Comparison of ENCODE assay signal across 13 cellular contexts in genomic region chr11:92227954-92228935, GRCh38. TPM values are rescaled to one million over a fixed set of nuclear protein-coding genes. Genes with fewer than 3 reads are reported as not detected.
A peak's percentile ranks its signal among the peaks of the same experiment; 100 is the strongest.
DNase-seq lines count a peak whose midpoint lies in the region; ATAC-seq and TF ChIP-seq lines count a peak whose summit lies in the region.
"Had no signal": no experiment of that assay in that cellular context is flagged by ENCODE, and none has a peak within 500 bp of the region (broad histone marks: within the 10 kb centered on the region; RNA-seq: fewer than 3 reads in every experiment).

No MANE protein-coding gene starts in this region.

- no peaks in the 10 kb centered on the region for H3K4me1 Mint-ChIP-seq in activated CD8-positive, alpha-beta T cell treated with anti-CD3 and anti-CD28 coated beads, Interleukin-2, amount 10 ng/mL, durations not matched to agents 7 days and 5 days (ENCODE audit: low read depth)

- POLR2A ChIA-PET in activated CD8-positive, alpha-beta T cell treated with anti-CD3 and anti-CD28 coated beads, Interleukin-2, amount 10 ng/mL, durations not matched to agents 7 days and 5 days (lab: Charles Lee) = no interaction called here

- peaks cover 42% of the 10 kb centered on the region for H3K27me3 Mint-ChIP-seq in activated CD8-positive, alpha-beta T cell treated with anti-CD3 and anti-CD28 coated beads, Interleukin-2, amount 10 ng/mL, durations not matched to agents 7 days and 5 days (ENCODE audit: low read depth)

- no peaks in the 10 kb centered on the region for H3K36me3 ChIP-seq in heart right ventricle
- H3K36me3 ChIP-seq: tibial nerve had no signal

- no peaks in the 10 kb centered on the region for H3K9me3 ChIP-seq in right cardiac atrium (ENCODE audit: control insufficient read depth, low read length)
- no peaks in the 10 kb centered on the region for H3K9me3 ChIP-seq in heart right ventricle
- H3K9me3 ChIP-seq: tibial nerve had no signal

- no peak overlapping the region for H3K4me3 Mint-ChIP-seq in activated CD8-positive, alpha-beta T cell treated with anti-CD3 and anti-CD28 coated beads, Interleukin-2, amount 10 ng/mL, durations not matched to agents 7 days and 5 days
- H3K4me3 Mint-ChIP-seq: activated naive CD8-positive, alpha-beta T cell had no signal

- H3K4me3 ChIP-seq in right cardiac atrium (ENCODE audit: low read length) (no peak overlapping the region), heart right ventricle (no peak overlapping the region)

- CTCF ChIA-PET in activated CD8-positive, alpha-beta T cell treated with anti-CD3 and anti-CD28 coated beads, Interleukin-2, amount 10 ng/mL, durations not matched to agents 7 days and 5 days (lab: Charles Lee) = no interaction called here

- no peak overlapping the region for H3K27ac Mint-ChIP-seq in activated CD8-positive, alpha-beta T cell treated with anti-CD3 and anti-CD28 coated beads, Interleukin-2, amount 10 ng/mL, durations not matched to agents 7 days and 5 days
- H3K27ac Mint-ChIP-seq: activated naive CD8-positive, alpha-beta T cell had no signal

- H3K27ac ChIP-seq in right cardiac atrium (ENCODE audit: low read length) (no peak overlapping the region), heart right ventricle (no peak overlapping the region)
- H3K27ac ChIP-seq: tibial nerve, VCaP had no signal

- WGBS in right cardiac atrium = 54% methylated on average over 6 of the region's 6 CpGs
- WGBS in heart right ventricle, 2 donors = 66 to 70% methylated on average over 6 of the region's 6 CpGs

- H3K4me1 ChIP-seq in right cardiac atrium (ENCODE audit: control insufficient read depth, insufficient read depth, low read length) (peaks cover 3% of the 10 kb centered on the region), heart right ventricle (peaks cover 0 to 38% (median 23%) of the 10 kb centered on the region in 9 donors)

- ATAC-seq in right cardiac atrium (no peak), heart right ventricle (no peak)
- no peak for ATAC-seq in activated CD8-positive, alpha-beta T cell treated with anti-CD3 and anti-CD28 coated beads, Interleukin-2, amount 10 ng/mL, durations not matched to agents 7 days and 5 days

- no peaks in the 10 kb centered on the region for H3K36me3 Mint-ChIP-seq in activated CD8-positive, alpha-beta T cell treated with anti-CD3 and anti-CD28 coated beads, Interleukin-2, amount 10 ng/mL, durations not matched to agents 7 days and 5 days (ENCODE audit: low read depth)
- H3K36me3 Mint-ChIP-seq: activated naive CD8-positive, alpha-beta T cell had no signal

- no peaks in the 10 kb centered on the region for H3K9me3 Mint-ChIP-seq in activated CD8-positive, alpha-beta T cell treated with anti-CD3 and anti-CD28 coated beads, Interleukin-2, amount 10 ng/mL, durations not matched to agents 7 days and 5 days (ENCODE audit: insufficient read depth)

- DNase-seq in right cardiac atrium = peak in 2 of 3 donors; percentile 41 to 55
- DNase-seq in heart right ventricle = no peak
- peak; percentile 66 for DNase-seq in SK-N-DZ (ENCODE audit: low spot score)
- DNase-seq in medulla oblongata (ENCODE audit: extremely low spot score) = peak; percentile 33
- DNase-seq in NOMO-1 treated with dmso at 0.1 percent for 144 hours (lab: John Stamatoyannopoulos, UW; ENCODE audit: unreplicated experiment) = no peak
- DNase-seq in HCEC 1CT = no peak
- no peak for DNase-seq in stimulated activated CD4-positive, alpha-beta T cell treated with anti-CD3 and anti-CD28 coated beads, Interleukin-4, amount 100 ng/mL, for 4 hours
- no peak for DNase-seq in activated CD8-positive, alpha-beta T cell treated with anti-CD3 and anti-CD28 coated beads, Interleukin-2, amount 10 ng/mL, durations not matched to agents 7 days and 5 days
- DNase-seq: activated CD8-positive, alpha-beta memory T cell treated with anti-CD3 and anti-CD28 coated beads, Interleukin-2, amount 50 U/mL, for 4 hours; cerebellar nuclear complex had no signal

- intact Hi-C loops in right cardiac atrium (cut with DNase I) (no loop called here), heart right ventricle (cut with DNase I) (no loop called here)

- H3K27me3 ChIP-seq in right cardiac atrium (ENCODE audit: control insufficient read depth, insufficient read depth) (no peaks in the 10 kb centered on the region), heart right ventricle (peaks cover 0 to 89% (median 76%) of the 10 kb centered on the region in 7 donors)

- no peak for TF ChIP-seq CTCF in heart right ventricle (IDR thresholded peaks at IDR 0.05)

RNA-seq across cellular contexts. Expression of gene FAT3, which starts 3.6 kb away (rescaled TPM):
- total RNA-seq in right cardiac atrium = 1 to 10 TPM; 1.1 to 3.0 (median 1.3) TPM
- 0.25 TPM for polyA plus RNA-seq in right cardiac atrium
- 1 to 10 TPM in 1 of 10 donors, under 1 TPM in 9; 0.02 to 2.4 (median 0.15) TPM for total RNA-seq in heart right ventricle
- under 1 TPM; 0.07 to 0.09 TPM for polyA plus RNA-seq in heart right ventricle
- 8.7 and 9.5 TPM in 2 replicates for polyA plus RNA-seq in SK-N-DZ (2014; cell fraction: cytosol; rRNA removed)
- polyA plus RNA-seq in SK-N-DZ (2014; cell fraction: nucleus; rRNA removed) = 8.3 and 13.9 TPM in 2 replicates
- total RNA-seq in activated CD8-positive, alpha-beta T cell treated with anti-CD3 and anti-CD28 coated beads, Interleukin-2, amount 10 ng/mL, durations not matched to agents 7 days and 5 days = not detected

Comparison
In these comparisons a context has a peak if more than half of its experiments do, and no peak if none do; other contexts are left out.
1. DNase-seq: peak in right cardiac atrium (2 of 3), SK-N-DZ (single experiment) and medulla oblongata (single experiment); none in heart right ventricle (0 of 2), NOMO-1 treated with dmso at 0.1 percent for 144 hours (single experiment), HCEC 1CT (single experiment), stimulated activated CD4-positive, alpha-beta T cell treated with anti-CD3 and anti-CD28 coated beads, Interleukin-4, amount 100 ng/mL, for 4 hours (0 of 2) and activated CD8-positive, alpha-beta T cell treated with anti-CD3 and anti-CD28 coated beads, Interleukin-2, amount 10 ng/mL, durations not matched to agents 7 days and 5 days (single experiment).